8 cellular contexts compared by ENCODE assay signal in the genomic region with DNA sequence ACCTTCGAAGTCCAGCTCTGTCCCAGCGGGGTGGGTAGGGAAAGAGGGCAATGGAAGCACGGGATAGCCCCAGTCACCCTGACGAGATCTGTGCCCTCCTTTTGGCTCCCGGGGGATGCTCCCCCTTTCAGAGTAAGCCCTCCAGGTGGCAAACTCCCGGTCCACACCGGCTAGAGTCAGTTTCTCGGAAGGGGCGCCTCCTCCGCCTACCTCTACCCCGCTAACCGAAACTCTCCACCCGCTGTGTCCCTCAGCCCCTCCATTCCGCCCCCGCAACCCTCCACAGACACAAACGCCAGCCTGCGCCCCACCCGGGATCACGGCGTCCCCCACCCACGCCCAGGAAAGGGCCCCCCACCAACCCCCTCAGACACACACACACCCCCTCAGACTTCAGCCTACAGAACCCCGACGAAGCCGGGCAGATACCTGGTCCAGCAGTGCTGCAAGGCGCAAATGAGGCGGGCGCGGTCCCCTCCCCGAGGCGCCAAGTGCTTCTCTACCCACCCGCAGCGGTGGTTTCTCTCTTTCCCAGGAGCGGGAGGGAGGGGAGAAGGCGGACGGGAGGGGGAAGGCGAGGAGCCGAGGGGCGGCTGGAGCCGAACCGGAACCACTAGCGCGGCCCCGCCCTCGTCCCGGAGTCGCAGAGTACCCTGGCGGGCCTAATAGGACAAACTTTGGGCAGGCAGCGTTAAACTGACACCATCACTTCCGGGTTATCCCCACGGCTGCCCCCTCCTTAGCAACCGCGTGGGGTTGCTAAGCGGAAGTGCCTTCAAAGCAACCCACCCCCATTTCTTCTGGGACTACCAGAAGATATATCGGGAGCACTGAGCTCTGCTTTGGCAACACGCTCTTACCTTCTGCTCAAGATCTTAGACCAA. TPM values are rescaled to one million over a fixed set of nuclear protein-coding genes. Genes with fewer than 3 reads are reported as not detected.
DNase-seq lines count a peak whose midpoint lies in the region; ATAC-seq and TF ChIP-seq lines count a peak whose summit lies in the region.

A gene (minus strand): TSS at position 615 of the 884 bp plus-strand sequence. CDS start 55,674 bp downstream, outside the sequence.

- no peak for TF ChIP-seq CTCF in coronary artery (IDR thresholded peaks at IDR 0.05)

- no peaks in the 10 kb centered on the region for H3K27me3 ChIP-seq in layer of hippocampus (ENCODE audit: control insufficient read depth, insufficient read depth, low read length)

- peak; percentile 85 to 91 for DNase-seq in AML-193 (lab: John Stamatoyannopoulos, UW)
- peak; percentile 95 for DNase-seq in NCI-H526 treated with DMSO at 0.1 percent for 48 hours (lab: John Stamatoyannopoulos, UW)
- peak; percentile 97 for DNase-seq in activated CD4-positive, alpha-beta T cell treated with anti-CD3 and anti-CD28 coated beads, Interleukin-2, amount 10 ng/mL, durations not matched to agents 24 days and 14 days
- peak; percentile 96 for DNase-seq in coronary artery (ENCODE audit: low spot score)
- peak; percentile 87 to 88 for DNase-seq in stimulated activated CD4-positive, alpha-beta T cell treated with anti-CD3 and anti-CD28 coated beads, Interleukin-1b, Interleukin-23, amount 100 ng/mL, for 4 hours (ENCODE audit: low read depth in 2 of 2)

- peak within 1 kb of the TSS; percentile 89 for H3K4me3 Mint-ChIP-seq in activated CD4-positive, alpha-beta T cell treated with anti-CD3 and anti-CD28 coated beads, Interleukin-2, amount 10 ng/mL, durations not matched to agents 24 days and 14 days

- H3K9me3 Mint-ChIP-seq in activated CD4-positive, alpha-beta T cell treated with anti-CD3 and anti-CD28 coated beads, Interleukin-2, amount 10 ng/mL, durations not matched to agents 24 days and 14 days = no peaks in the 10 kb centered on the region

- peak within 1 kb of the TSS; percentile 96 for H3K4me3 ChIP-seq in coronary artery

- peak; percentile 93 for ATAC-seq in GM19324 (IDR thresholded peaks at IDR 0.05; ENCODE audit: low FRiP score, unreplicated experiment)
- peak; percentile 88 for ATAC-seq in HG03469 (IDR thresholded peaks at IDR 0.05; ENCODE audit: unreplicated experiment)

- intact Hi-C loops in activated CD4-positive, alpha-beta T cell treated with anti-CD3 and anti-CD28 coated beads, Interleukin-2, amount 10 ng/mL, durations not matched to agents 24 days and 14 days (cut with micrococcal nuclease) = loop anchor here (1.0 to 2.0 kb wide), 4 partner anchors 25 to 192 kb away; a partner anchor contains a TSS

- H3K36me3 Mint-ChIP-seq in activated CD4-positive, alpha-beta T cell treated with anti-CD3 and anti-CD28 coated beads, Interleukin-2, amount 10 ng/mL, durations not matched to agents 24 days and 14 days (ENCODE audit: low read depth) = peaks cover 4% of the 10 kb centered on the region

- peak within 1 kb of the TSS; percentile 97 for H3K27ac Mint-ChIP-seq in activated CD4-positive, alpha-beta T cell treated with anti-CD3 and anti-CD28 coated beads, Interleukin-2, amount 10 ng/mL, durations not matched to agents 24 days and 14 days

- H3K4me1 Mint-ChIP-seq in activated CD4-positive, alpha-beta T cell treated with anti-CD3 and anti-CD28 coated beads, Interleukin-2, amount 10 ng/mL, durations not matched to agents 24 days and 14 days = peaks cover 17% of the 10 kb centered on the region

- H3K27ac ChIP-seq in coronary artery (peak within 1 kb of the TSS; percentile 32 to 87), layer of hippocampus (ENCODE audit: low read depth, low read length) (peak within 1 kb of the TSS; percentile 24)

- H3K27me3 Mint-ChIP-seq in activated CD4-positive, alpha-beta T cell treated with anti-CD3 and anti-CD28 coated beads, Interleukin-2, amount 10 ng/mL, durations not matched to agents 24 days and 14 days = no peaks in the 10 kb centered on the region

RNA-seq across cellular contexts. Expression of the gene that starts here (rescaled TPM):
- 28.5 and 28.6 TPM in 2 replicates for total RNA-seq in activated CD4-positive, alpha-beta T cell treated with anti-CD3 and anti-CD28 coated beads, Interleukin-2, amount 10 ng/mL, durations not matched to agents 24 days and 14 days

Comparison
In these comparisons a context has a peak if more than half of its experiments do, and no peak if none do; other contexts are left out.
1. Peak in every context shown above with its lines: DNase-seq, ATAC-seq, H3K4me3 ChIP-seq and H3K27ac ChIP-seq.